1 cellular context compared by ENCODE assay signal in the genomic region with DNA sequence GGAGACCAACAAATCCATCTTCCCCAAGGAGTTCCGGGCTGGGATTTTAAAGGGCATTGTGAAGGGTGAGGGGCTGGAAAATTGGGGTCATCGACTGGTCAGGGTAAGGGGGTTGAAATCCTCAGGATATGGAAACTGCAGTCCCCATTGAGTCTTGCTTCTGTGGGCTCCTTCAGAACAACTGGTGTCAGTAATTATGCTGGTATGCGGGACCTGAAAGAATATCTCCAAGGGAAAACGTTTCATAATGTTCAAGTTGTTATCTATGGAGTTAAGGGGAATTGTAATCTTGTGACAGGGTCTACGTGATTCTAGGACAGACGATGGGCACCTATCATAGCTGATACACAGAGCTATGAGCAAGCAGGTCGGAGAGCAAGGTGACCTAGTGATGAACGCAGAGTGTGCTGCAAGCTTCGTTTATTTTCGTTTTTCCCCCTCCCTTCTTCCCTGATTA.
TF ChIP-seq lines count a peak whose summit lies in the region.

No MANE protein-coding gene starts in this region.

TF ChIP-seq in HCT116, 20 proteins besides CTCF, POLR2A, EP300 and RAD21 (continued from another document):
- TF ChIP-seq, protein P1, sequence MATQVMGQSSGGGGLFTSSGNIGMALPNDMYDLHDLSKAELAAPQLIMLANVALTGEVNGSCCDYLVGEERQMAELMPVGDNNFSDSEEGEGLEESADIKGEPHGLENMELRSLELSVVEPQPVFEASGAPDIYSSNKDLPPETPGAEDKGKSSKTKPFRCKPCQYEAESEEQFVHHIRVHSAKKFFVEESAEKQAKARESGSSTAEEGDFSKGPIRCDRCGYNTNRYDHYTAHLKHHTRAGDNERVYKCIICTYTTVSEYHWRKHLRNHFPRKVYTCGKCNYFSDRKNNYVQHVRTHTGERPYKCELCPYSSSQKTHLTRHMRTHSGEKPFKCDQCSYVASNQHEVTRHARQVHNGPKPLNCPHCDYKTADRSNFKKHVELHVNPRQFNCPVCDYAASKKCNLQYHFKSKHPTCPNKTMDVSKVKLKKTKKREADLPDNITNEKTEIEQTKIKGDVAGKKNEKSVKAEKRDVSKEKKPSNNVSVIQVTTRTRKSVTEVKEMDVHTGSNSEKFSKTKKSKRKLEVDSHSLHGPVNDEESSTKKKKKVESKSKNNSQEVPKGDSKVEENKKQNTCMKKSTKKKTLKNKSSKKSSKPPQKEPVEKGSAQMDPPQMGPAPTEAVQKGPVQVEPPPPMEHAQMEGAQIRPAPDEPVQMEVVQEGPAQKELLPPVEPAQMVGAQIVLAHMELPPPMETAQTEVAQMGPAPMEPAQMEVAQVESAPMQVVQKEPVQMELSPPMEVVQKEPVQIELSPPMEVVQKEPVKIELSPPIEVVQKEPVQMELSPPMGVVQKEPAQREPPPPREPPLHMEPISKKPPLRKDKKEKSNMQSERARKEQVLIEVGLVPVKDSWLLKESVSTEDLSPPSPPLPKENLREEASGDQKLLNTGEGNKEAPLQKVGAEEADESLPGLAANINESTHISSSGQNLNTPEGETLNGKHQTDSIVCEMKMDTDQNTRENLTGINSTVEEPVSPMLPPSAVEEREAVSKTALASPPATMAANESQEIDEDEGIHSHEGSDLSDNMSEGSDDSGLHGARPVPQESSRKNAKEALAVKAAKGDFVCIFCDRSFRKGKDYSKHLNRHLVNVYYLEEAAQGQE (IDR thresholded peaks at IDR 0.05; ENCODE audit: low read depth): no peak
- no peak for TF ChIP-seq SRF (IDR thresholded peaks at IDR 0.05; ENCODE audit: low read depth)
